9 cellular contexts compared by ENCODE assay signal in genomic region chr6:157033428-157034140, GRCh38.
DNase-seq lines count a peak whose midpoint lies in the region; ATAC-seq and TF ChIP-seq lines count a peak whose summit lies in the region.
"Had no signal": no experiment of that assay in that cellular context is flagged by ENCODE, and none has a peak within 500 bp of the region (broad histone marks: within the 10 kb centered on the region; RNA-seq: fewer than 3 reads in every experiment).

No MANE protein-coding gene starts in this region.

- no peaks in the 10 kb centered on the region for H3K9me3 ChIP-seq in right lobe of liver
- no peaks in the 10 kb centered on the region for H3K9me3 ChIP-seq in vagina
- H3K9me3 ChIP-seq: pancreas had no signal

- H3K27ac ChIP-seq in right lobe of liver, result peak overlapping the region; percentile 62 to 73 (median 72)
- peak overlapping the region; percentile 70 for H3K27ac ChIP-seq in vagina

- ATAC-seq in right lobe of liver, result peak; percentile 52 to 62 (median 59)

- in situ Hi-C loops in astrocyte of the cerebellum (cut with HindIII; ENCODE audit: low sequenced_read_pairs), result no loop called here

- peaks cover 41% of the 10 kb centered on the region for H3K4me1 Mint-ChIP-seq in activated naive CD4-positive, alpha-beta T cell treated with anti-CD3 and anti-CD28 coated beads, Interleukin-2, amount 50 U/mL, for 24 hours

- no peaks in the 10 kb centered on the region for H3K36me3 ChIP-seq in right lobe of liver
- no peaks in the 10 kb centered on the region for H3K36me3 ChIP-seq in vagina
- H3K36me3 ChIP-seq: pancreas had no signal

- H3K27me3 Mint-ChIP-seq in activated naive CD4-positive, alpha-beta T cell treated with anti-CD3 and anti-CD28 coated beads, Interleukin-2, amount 50 U/mL, for 24 hours, result no peaks in the 10 kb centered on the region

- H3K4me3 ChIP-seq in astrocyte of the cerebellum (ENCODE audit: low read depth, low read length) (peak overlapping the region; percentile 25), right lobe of liver (peak overlapping the region; percentile 21 to 48 (median 41)), vagina (peak overlapping the region; percentile 41 to 42)

- TF ChIP-seq CTCF in astrocyte of the cerebellum (IDR thresholded peaks at IDR 0.05; ENCODE audit: low read depth, low read length, missing control alignments) (no peak), right lobe of liver (IDR thresholded peaks at IDR 0.05) (no peak), vagina (IDR thresholded peaks at IDR 0.05) (peak in 1 of 3 experiments; percentile 3)

- peak overlapping the region; percentile 99 for H3K4me3 Mint-ChIP-seq in activated naive CD4-positive, alpha-beta T cell treated with anti-CD3 and anti-CD28 coated beads, Interleukin-2, amount 50 U/mL, for 24 hours

- peak overlapping the region; percentile 99 for H3K27ac Mint-ChIP-seq in activated naive CD4-positive, alpha-beta T cell treated with anti-CD3 and anti-CD28 coated beads, Interleukin-2, amount 50 U/mL, for 24 hours

- DNase-seq in activated naive CD4-positive, alpha-beta T cell treated with anti-CD3 and anti-CD28 coated beads, Interleukin-2, amount 50 U/mL, for 16 hours, result no peak
- no peak for DNase-seq in astrocyte of the cerebellum (ENCODE audit: low read depth)
- no peak for DNase-seq in right lobe of liver
- DNase-seq in vagina (ENCODE audit: extremely low spot score in 2 of 2), result no peak
- DNase-seq in cerebellar nuclear complex (lab: John Stamatoyannopoulos, UW), result no peak
- DNase-seq in GDM1 (lab: John Stamatoyannopoulos, UW), result no peak
- no peak for DNase-seq in kidney glomerular epithelial cell (lab: John Stamatoyannopoulos, UW)
- DNase-seq: pancreas had no signal

- WGBS in right lobe of liver (ENCODE audit: insufficient coverage, low coverage, low lambda C conversion rate, missing lambda C conversion rate), result under 1% methylated on average over 5 of the region's 5 CpGs

- intact Hi-C loops in right lobe of liver (cut with DNase I), result loop anchor here in 1 of 2 donors (10.0 kb wide), 1 partner anchor 151 kb away; no protein-coding TSS in a partner anchor
- intact Hi-C loops in vagina (cut with DNase I), result no loop called here

- H3K4me1 ChIP-seq in right lobe of liver, result peaks cover 0 to 15% (median 6%) of the 10 kb centered on the region in 4 donors
- peaks cover 51% of the 10 kb centered on the region for H3K4me1 ChIP-seq in vagina

- no peaks in the 10 kb centered on the region for H3K27me3 ChIP-seq in right lobe of liver
- no peaks in the 10 kb centered on the region for H3K27me3 ChIP-seq in vagina
- H3K27me3 ChIP-seq: pancreas had no signal

- TF ChIP-seq POLR2A in right lobe of liver (IDR thresholded peaks at IDR 0.05), result no peak
- TF ChIP-seq POLR2A in vagina (IDR thresholded peaks at IDR 0.05), result no peak

- no peaks in the 10 kb centered on the region for H3K9me3 Mint-ChIP-seq in activated naive CD4-positive, alpha-beta T cell treated with anti-CD3 and anti-CD28 coated beads, Interleukin-2, amount 50 U/mL, for 24 hours

- H3K36me3 Mint-ChIP-seq in activated naive CD4-positive, alpha-beta T cell treated with anti-CD3 and anti-CD28 coated beads, Interleukin-2, amount 50 U/mL, for 24 hours, result no peaks in the 10 kb centered on the region
